Comparison of ENCODE assay signal across 1 cellular context in the genomic region with DNA sequence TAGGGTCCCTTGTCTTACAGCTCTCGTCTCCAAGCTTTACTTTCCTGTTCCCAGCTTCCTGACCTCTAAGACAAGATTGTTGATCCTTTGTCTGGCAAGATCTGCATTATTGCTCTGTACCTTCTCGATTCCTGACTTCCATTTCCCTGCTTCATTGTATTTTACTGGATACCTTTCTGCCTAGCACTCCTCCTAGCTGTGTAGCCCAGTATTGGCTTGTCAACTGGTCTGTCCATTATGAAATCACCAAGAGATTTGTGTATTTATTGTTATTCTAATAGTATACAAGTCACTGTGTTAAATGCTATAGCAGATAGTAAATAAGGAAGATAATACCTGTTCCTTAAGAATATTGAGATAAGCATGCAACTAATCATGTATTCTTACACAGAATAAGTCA.
TF ChIP-seq lines count a peak whose summit lies in the region.

No MANE protein-coding gene starts in this region.

TF ChIP-seq in GM23338, 12 proteins besides CTCF, POLR2A, EP300 and RAD21:
- TF ChIP-seq, protein P1, sequence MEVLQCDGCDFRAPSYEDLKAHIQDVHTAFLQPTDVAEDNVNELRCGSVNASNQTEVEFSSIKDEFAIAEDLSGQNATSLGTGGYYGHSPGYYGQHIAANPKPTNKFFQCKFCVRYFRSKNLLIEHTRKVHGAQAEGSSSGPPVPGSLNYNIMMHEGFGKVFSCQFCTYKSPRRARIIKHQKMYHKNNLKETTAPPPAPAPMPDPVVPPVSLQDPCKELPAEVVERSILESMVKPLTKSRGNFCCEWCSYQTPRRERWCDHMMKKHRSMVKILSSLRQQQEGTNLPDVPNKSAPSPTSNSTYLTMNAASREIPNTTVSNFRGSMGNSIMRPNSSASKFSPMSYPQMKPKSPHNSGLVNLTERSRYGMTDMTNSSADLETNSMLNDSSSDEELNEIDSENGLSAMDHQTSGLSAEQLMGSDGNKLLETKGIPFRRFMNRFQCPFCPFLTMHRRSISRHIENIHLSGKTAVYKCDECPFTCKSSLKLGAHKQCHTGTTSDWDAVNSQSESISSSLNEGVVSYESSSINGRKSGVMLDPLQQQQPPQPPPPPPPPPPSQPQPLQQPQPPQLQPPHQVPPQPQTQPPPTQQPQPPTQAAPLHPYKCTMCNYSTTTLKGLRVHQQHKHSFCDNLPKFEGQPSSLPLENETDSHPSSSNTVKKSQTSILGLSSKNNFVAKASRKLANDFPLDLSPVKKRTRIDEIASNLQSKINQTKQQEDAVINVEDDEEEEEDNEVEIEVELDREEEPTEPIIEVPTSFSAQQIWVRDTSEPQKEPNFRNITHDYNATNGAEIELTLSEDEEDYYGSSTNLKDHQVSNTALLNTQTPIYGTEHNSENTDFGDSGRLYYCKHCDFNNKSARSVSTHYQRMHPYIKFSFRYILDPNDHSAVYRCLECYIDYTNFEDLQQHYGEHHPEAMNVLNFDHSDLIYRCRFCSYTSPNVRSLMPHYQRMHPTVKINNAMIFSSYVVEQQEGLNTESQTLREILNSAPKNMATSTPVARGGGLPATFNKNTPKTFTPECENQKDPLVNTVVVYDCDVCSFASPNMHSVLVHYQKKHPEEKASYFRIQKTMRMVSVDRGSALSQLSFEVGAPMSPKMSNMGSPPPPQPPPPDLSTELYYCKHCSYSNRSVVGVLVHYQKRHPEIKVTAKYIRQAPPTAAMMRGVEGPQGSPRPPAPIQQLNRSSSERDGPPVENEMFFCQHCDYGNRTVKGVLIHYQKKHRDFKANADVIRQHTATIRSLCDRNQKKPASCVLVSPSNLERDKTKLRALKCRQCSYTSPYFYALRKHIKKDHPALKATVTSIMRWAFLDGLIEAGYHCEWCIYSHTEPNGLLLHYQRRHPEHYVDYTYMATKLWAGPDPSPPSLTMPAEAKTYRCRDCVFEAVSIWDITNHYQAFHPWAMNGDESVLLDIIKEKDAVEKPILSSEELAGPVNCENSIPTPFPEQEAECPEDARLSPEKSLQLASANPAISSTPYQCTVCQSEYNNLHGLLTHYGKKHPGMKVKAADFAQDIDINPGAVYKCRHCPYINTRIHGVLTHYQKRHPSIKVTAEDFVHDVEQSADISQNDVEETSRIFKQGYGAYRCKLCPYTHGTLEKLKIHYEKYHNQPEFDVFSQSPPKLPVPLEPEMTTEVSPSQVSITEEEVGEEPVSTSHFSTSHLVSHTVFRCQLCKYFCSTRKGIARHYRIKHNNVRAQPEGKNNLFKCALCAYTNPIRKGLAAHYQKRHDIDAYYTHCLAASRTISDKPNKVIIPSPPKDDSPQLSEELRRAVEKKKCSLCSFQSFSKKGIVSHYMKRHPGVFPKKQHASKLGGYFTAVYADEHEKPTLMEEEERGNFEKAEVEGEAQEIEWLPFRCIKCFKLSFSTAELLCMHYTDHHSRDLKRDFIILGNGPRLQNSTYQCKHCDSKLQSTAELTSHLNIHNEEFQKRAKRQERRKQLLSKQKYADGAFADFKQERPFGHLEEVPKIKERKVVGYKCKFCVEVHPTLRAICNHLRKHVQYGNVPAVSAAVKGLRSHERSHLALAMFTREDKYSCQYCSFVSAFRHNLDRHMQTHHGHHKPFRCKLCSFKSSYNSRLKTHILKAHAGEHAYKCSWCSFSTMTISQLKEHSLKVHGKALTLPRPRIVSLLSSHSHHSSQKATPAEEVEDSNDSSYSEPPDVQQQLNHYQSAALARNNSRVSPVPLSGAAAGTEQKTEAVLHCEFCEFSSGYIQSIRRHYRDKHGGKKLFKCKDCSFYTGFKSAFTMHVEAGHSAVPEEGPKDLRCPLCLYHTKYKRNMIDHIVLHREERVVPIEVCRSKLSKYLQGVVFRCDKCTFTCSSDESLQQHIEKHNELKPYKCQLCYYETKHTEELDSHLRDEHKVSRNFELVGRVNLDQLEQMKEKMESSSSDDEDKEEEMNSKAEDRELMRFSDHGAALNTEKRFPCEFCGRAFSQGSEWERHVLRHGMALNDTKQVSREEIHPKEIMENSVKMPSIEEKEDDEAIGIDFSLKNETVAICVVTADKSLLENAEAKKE (CRISPR knock-in tag; IDR thresholded peaks at IDR 0.05), result no peak
- TF ChIP-seq JUNB (IDR thresholded peaks at IDR 0.05; ENCODE audit: unreplicated experiment), result no peak
- no peak for TF ChIP-seq EZH2phosphoT487 (IDR thresholded peaks at IDR 0.05; ENCODE audit: unreplicated experiment)
- TF ChIP-seq CREB1 (CRISPR knock-in tag; IDR thresholded peaks at IDR 0.05; ENCODE audit: low read depth), result no peak
